ENCODE assay signal across 1 cellular context in the genomic region with DNA sequence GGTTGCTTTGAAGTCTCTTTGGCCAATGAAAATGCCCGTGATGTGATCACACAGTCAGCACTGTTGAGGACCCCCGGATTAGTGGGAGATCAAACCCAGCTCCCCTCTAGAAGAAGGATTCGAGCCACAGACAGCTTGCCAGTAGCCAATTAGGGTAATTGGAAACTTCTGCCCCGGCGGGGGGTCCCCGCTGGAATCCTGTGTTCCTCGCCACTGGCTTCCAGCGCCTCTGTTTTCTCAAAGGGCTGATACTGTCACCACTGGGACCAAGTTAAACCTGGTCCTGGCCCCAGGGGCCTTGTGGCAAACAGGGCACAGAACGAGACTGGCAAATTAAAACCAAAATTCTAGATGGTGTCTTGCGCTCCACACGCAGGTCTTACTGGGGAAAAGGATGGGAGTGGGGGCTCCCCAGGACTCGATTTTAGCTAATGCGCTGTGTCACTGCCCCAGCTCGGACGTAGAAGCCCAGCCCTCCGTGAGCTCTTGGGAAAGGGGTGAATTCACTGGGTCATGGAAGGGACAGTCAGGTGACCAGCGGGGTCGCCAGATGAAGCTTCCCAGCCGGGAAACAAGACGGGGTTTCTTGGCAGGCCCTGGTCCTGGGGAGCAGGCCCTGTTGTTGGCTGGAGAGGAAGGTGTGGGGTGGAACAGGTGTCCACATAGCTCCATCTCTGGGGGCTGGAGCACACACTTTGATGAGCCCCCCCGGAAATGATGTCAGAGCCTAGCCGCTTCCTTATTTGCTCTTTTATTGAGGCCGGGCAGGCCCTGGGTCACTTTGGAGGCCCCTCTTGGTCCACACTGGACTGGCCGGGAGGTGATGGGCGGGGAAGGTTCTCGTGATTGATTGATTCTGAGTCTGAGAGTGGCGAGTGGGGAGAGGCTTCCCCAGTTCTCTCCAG.
TF ChIP-seq lines count a peak whose summit lies in the region.

No MANE protein-coding gene starts in this region.

TF ChIP-seq in HepG2, 621 proteins besides CTCF, POLR2A, EP300 and RAD21 (continued from another document):
- TF ChIP-seq RBM22 (optimal IDR thresholded peaks at IDR 0.05; ENCODE audit: low read length): peak; percentile 19
TF ChIP-seq in HepG2: peak in this region for 1.
